In genomic region chr20:44016525-44016924, GRCh38 we compare ENCODE assay signal across 26 cellular contexts.
DNase-seq lines count a peak whose midpoint lies in the region; ATAC-seq, FAIRE-seq and TF ChIP-seq lines count a peak whose summit lies in the region.
"Had no signal": no experiment of that assay in that cellular context is flagged by ENCODE, and none has a peak within 500 bp of the region (broad histone marks: within the 10 kb centered on the region; RNA-seq: fewer than 3 reads in every experiment).

No MANE protein-coding gene starts in this region.

- H2BK120ac ChIP-seq in H9 (ENCODE audit: low read depth, low read length, poor library complexity, severe bottlenecking), result no peak overlapping the region

- no peaks in the 10 kb centered on the region for H3K79me1 ChIP-seq in H9 (ENCODE audit: insufficient read depth, low read depth, low read length, poor library complexity, severe bottlenecking)

- H3K14ac ChIP-seq in H9 (ENCODE audit: insufficient read depth, low read length), result no peak overlapping the region

- DNase-seq in H9 (peak; percentile 3), Karpas-422 (no peak), esophagus squamous epithelium (lab: John Stamatoyannopoulos, UW) (no peak), thoracic aorta (ENCODE audit: low spot score) (no peak), NCI-H1417 treated with DMSO at 0.1 percent for 48 hours (lab: John Stamatoyannopoulos, UW) (no peak), small intestine (no peak)
- DNase-seq: CD8-positive, alpha-beta memory T cell; DMS79 treated with DMSO at 0.1 percent for 48 hours; GF-D8; MV-4-11; NCI-H1105 treated with DMSO at 0.1 percent for 48 hours; NCI-H2029; NCI-H446; NCI-H524 treated with DMSO at 0.1 percent for 48 hours; NCI-H774; SJCRH30 had no signal

- TF ChIP-seq CTCF in H9 (conservative IDR thresholded peaks at IDR 0.05), result no peak
- TF ChIP-seq CTCF in esophagus squamous epithelium (IDR thresholded peaks at IDR 0.05), result no peak
- no peak for TF ChIP-seq CTCF in thoracic aorta (IDR thresholded peaks at IDR 0.05)

- H3K9me2 ChIP-seq in Karpas-422 (replicated peaks; ENCODE audit: insufficient read depth, low read length), result no peaks in the 10 kb centered on the region

- H3K27me3 Mint-ChIP-seq in H9 (ENCODE audit: low read depth), result no peaks in the 10 kb centered on the region; the same call in 1 of the 2 replicates
- H3K27me3 Mint-ChIP-seq: B cell had no signal

- no peaks in the 10 kb centered on the region for H3K79me2 ChIP-seq in H9 (ENCODE audit: insufficient read depth, low read length)
- H3K79me2 ChIP-seq in Karpas-422 (ENCODE audit: low read length), result peaks cover 86% of the 10 kb centered on the region

- no peaks in the 10 kb centered on the region for H3K23me2 ChIP-seq in H9 (ENCODE audit: insufficient read length, low read depth, low read length, poor library complexity, severe bottlenecking)

- H2BK5ac ChIP-seq in H9 (ENCODE audit: insufficient read length, low read length), result no peak overlapping the region

- H3K9me3 ChIP-seq in H9 (ENCODE audit: control insufficient read depth, low read depth, low read length), result no peaks in the 10 kb centered on the region
- no peaks in the 10 kb centered on the region for H3K9me3 ChIP-seq in Karpas-422 (ENCODE audit: low read length)
- H3K9me3 ChIP-seq in esophagus squamous epithelium, result no peaks in the 10 kb centered on the region
- H3K9me3 ChIP-seq in thoracic aorta, result no peaks in the 10 kb centered on the region
- H3K9me3 ChIP-seq in small intestine (ENCODE audit: control insufficient read depth, low read depth), result no peaks in the 10 kb centered on the region
- H3K9me3 ChIP-seq: SJCRH30 had no signal

- no peak overlapping the region for H4K5ac ChIP-seq in H9 (ENCODE audit: insufficient read length, low read depth, low read length)

- H3K4me1 ChIP-seq in H9 (ENCODE audit: insufficient read depth, low read length), result no peaks in the 10 kb centered on the region
- peaks cover 71% of the 10 kb centered on the region for H3K4me1 ChIP-seq in Karpas-422 (ENCODE audit: low read length)
- H3K4me1 ChIP-seq in esophagus squamous epithelium, result peaks cover 0 to 53% (median 19%) of the 10 kb centered on the region in 3 donors
- H3K4me1 ChIP-seq in thoracic aorta (ENCODE audit: control insufficient read depth in 1 of 2, low read depth in 2 of 2), result peaks cover 8 to 66% of the 10 kb centered on the region in 2 donors
- peaks cover 3 to 4% of the 10 kb centered on the region in 2 donors for H3K4me1 ChIP-seq in small intestine (ENCODE audit: control insufficient read depth in 2 of 2, insufficient read depth in 1 of 2, low read depth in 1 of 2, low read length in 1 of 2)

- no peak overlapping the region for H3K18ac ChIP-seq in H9 (ENCODE audit: insufficient read length, low read depth, low read length)

- H4K91ac ChIP-seq in H9 (ENCODE audit: insufficient read length, low read depth, low read length), result no peak overlapping the region

- no peaks in the 10 kb centered on the region for H3K36me3 Mint-ChIP-seq in H9 (ENCODE audit: insufficient read depth in 1 of 3, low read depth in 3 of 3)
- H3K36me3 Mint-ChIP-seq: CD14-positive monocyte; CD8-positive, alpha-beta memory T cell had no signal

- H2BK15ac ChIP-seq in H9 (ENCODE audit: low read depth, low read length), result no peak overlapping the region

- no peak overlapping the region for H2BK12ac ChIP-seq in H9 (ENCODE audit: insufficient read length, low read depth, low read length)

- H4K8ac ChIP-seq in H9 (replicated peaks; ENCODE audit: insufficient read length, low read depth, low read length), result no peak overlapping the region

- WGBS in H9 (ENCODE audit: extremely low coverage, insufficient read length, low lambda C conversion rate), result no CpG with 5 or more reads among the region's 6 CpGs
- WGBS in esophagus squamous epithelium, 2 donors, result 66 to 70% methylated on average over 4 to 6 of the region's 6 CpGs
- WGBS in small intestine, 3 donors, result 50 to 74% (median 58%) methylated on average over 6 of the region's 6 CpGs

- H3K27me3 ChIP-seq in H9 (ENCODE audit: insufficient read depth, low read length) (no peaks in the 10 kb centered on the region), Karpas-422 (ENCODE audit: low read length) (no peaks in the 10 kb centered on the region), esophagus squamous epithelium (peaks cover 0 to 9% (median 0%) of the 10 kb centered on the region in 4 donors), thoracic aorta (replicated peaks; ENCODE audit: insufficient read depth) (no peaks in the 10 kb centered on the region), small intestine (ENCODE audit: control insufficient read depth in 2 of 2, insufficient read depth in 2 of 2, low read length in 2 of 2) (no peaks in the 10 kb centered on the region)
- H3K27me3 ChIP-seq: SJCRH30 had no signal

- no peak overlapping the region for H3K27ac ChIP-seq in H9 (ENCODE audit: insufficient read length, low read depth, low read length)
- H3K27ac ChIP-seq in Karpas-422 (ENCODE audit: low read length), result peak overlapping the region; percentile 72
- H3K27ac ChIP-seq in esophagus squamous epithelium, result peak overlapping the region in 3 of 4 donors; percentile 21 to 65 (median 55)
- peak overlapping the region; percentile 11 to 48 for H3K27ac ChIP-seq in thoracic aorta
- no peak overlapping the region for H3K27ac ChIP-seq in small intestine (ENCODE audit: low read depth in 1 of 2, low read length in 1 of 2)
- H3K27ac ChIP-seq: SJCRH30 had no signal

- H3K36me3 ChIP-seq in Karpas-422 (ENCODE audit: insufficient read depth, low read length), result peaks cover 31% of the 10 kb centered on the region
- no peaks in the 10 kb centered on the region for H3K36me3 ChIP-seq in esophagus squamous epithelium
- no peaks in the 10 kb centered on the region for H3K36me3 ChIP-seq in thoracic aorta
- H3K36me3 ChIP-seq in small intestine (ENCODE audit: control insufficient read depth in 2 of 2, insufficient read depth in 2 of 2, low read length in 2 of 2), result no peaks in the 10 kb centered on the region
- H3K36me3 ChIP-seq: SJCRH30 had no signal

- TF ChIP-seq POLR2A in esophagus squamous epithelium (IDR thresholded peaks at IDR 0.05), result no peak

- intact Hi-C loops in esophagus squamous epithelium (cut with DNase I), result no loop called here

- H3K27ac Mint-ChIP-seq in H9, result peak overlapping the region in 1 of 3 experiments; percentile 59; a peak in 1 of 7 replicates
- H3K27ac Mint-ChIP-seq: B cell; CD14-positive monocyte; CD8-positive, alpha-beta memory T cell had no signal

- FAIRE-seq in small intestine (lab: Jason Lieb, UNC), result no peak
- FAIRE-seq: GM12891, GM19239, H1, HTR-8/SVneo, K562 had no signal

- H4K20me1 ChIP-seq in H9 (ENCODE audit: control insufficient read depth, insufficient read depth, insufficient read length) (no peaks in the 10 kb centered on the region), Karpas-422 (ENCODE audit: insufficient read depth, low read depth, low read length) (no peaks in the 10 kb centered on the region)

- no peak overlapping the region for H3K4ac ChIP-seq in H9 (ENCODE audit: low read depth, low read length)

- H3T11ph ChIP-seq in H9 (ENCODE audit: low read length), result no peak overlapping the region

- H3K4me3 Mint-ChIP-seq in H9, result no peak overlapping the region
- H3K4me3 Mint-ChIP-seq: B cell; CD8-positive, alpha-beta memory T cell had no signal

- no peak overlapping the region for H3K9ac ChIP-seq in H9 (ENCODE audit: extremely low read depth, insufficient read length, low read length)
- H3K9ac ChIP-seq in Karpas-422 (ENCODE audit: low read length), result no peak overlapping the region; the same call in 1 of the 2 replicates

- H2BK20ac ChIP-seq in H9 (ENCODE audit: low read depth, low read length, poor library complexity, severe bottlenecking), result no peak overlapping the region

- H2AFZ ChIP-seq in H9 (ENCODE audit: low read length) (no peak overlapping the region), Karpas-422 (ENCODE audit: low read length) (no peak overlapping the region)

- peaks cover 14 to 20% of the 10 kb centered on the region in 2 experiments for H3K4me1 Mint-ChIP-seq in H9

- no peak overlapping the region for H3K56ac ChIP-seq in H9 (ENCODE audit: insufficient read length, low read depth, low read length)

- ATAC-seq in thoracic aorta (ENCODE audit: insufficient number of reproducible peaks, low FRiP score, low read depth) (no peak), HG02623 (IDR thresholded peaks at IDR 0.05; ENCODE audit: unreplicated experiment) (no peak)
- ATAC-seq: HCT116, K562, Right ventricle myocardium inferior had no signal

- no peak overlapping the region for H3K4me3 ChIP-seq in Karpas-422 (ENCODE audit: low read length)
- no peak overlapping the region for H3K4me3 ChIP-seq in esophagus squamous epithelium
- H3K4me3 ChIP-seq in thoracic aorta, result no peak overlapping the region
- H3K4me3 ChIP-seq in small intestine (ENCODE audit: low read depth in 1 of 2, low read length in 2 of 2), result no peak overlapping the region
- H3K4me3 ChIP-seq: K562, SJCRH30 had no signal

- H3K4me2 ChIP-seq in H9 (ENCODE audit: insufficient read depth, insufficient read length, low read length) (no peak overlapping the region), Karpas-422 (ENCODE audit: low read depth, low read length, poor library complexity, severe bottlenecking) (no peak overlapping the region)

- H3K23ac ChIP-seq in H9 (ENCODE audit: insufficient read length, low read depth, low read length), result no peak overlapping the region

- no peaks in the 10 kb centered on the region for H3K9me3 Mint-ChIP-seq in H9
- H3K9me3 Mint-ChIP-seq: CD8-positive, alpha-beta memory T cell had no signal

- H2AK5ac ChIP-seq in H9 (ENCODE audit: insufficient read length, low read length), result no peak overlapping the region

Comparison
In these comparisons a context has a peak if more than half of its experiments do, and no peak if none do; other contexts are left out.
1. H3K27ac ChIP-seq: peak in Karpas-422 (single experiment), esophagus squamous epithelium (3 of 4) and thoracic aorta (2 of 2); none in H9 (single experiment) and small intestine (0 of 2).